1 cellular context compared by ENCODE assay signal in the genomic region with DNA sequence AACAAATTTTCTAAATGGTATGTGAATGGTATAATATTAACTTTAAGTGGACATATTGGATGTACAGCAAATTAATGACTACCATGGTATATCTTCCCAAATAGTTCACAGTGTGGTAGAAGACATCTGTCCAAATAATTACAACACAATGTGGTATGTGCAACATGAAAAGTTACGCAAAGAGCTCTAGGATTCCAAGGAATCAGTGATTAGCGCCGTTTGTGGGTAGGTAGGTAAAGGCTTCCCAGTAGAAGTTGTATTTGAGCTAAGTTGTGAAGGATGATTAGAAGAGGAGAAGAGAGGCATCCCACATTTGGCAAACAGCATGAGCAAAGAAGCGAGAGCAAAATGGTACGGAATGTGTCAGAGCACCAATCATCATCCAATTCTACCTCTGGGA.
TF ChIP-seq lines count a peak whose summit lies in the region.

No MANE protein-coding gene starts in this region.

TF ChIP-seq in IMR-90, 13 proteins besides CTCF, POLR2A, EP300 and RAD21 (continued from another document):
- TF ChIP-seq SMC3 (IDR thresholded peaks at IDR 0.05; ENCODE audit: low read depth, low read length) = no peak
- TF ChIP-seq MAZ (IDR thresholded peaks at IDR 0.05; ENCODE audit: borderline replicate concordance, low read depth, low read length) = no peak
- no peak for TF ChIP-seq RCOR1 (IDR thresholded peaks at IDR 0.05; ENCODE audit: insufficient replicate concordance, low read length)
